ENCODE assay signal across 8 cellular contexts in the genomic region with DNA sequence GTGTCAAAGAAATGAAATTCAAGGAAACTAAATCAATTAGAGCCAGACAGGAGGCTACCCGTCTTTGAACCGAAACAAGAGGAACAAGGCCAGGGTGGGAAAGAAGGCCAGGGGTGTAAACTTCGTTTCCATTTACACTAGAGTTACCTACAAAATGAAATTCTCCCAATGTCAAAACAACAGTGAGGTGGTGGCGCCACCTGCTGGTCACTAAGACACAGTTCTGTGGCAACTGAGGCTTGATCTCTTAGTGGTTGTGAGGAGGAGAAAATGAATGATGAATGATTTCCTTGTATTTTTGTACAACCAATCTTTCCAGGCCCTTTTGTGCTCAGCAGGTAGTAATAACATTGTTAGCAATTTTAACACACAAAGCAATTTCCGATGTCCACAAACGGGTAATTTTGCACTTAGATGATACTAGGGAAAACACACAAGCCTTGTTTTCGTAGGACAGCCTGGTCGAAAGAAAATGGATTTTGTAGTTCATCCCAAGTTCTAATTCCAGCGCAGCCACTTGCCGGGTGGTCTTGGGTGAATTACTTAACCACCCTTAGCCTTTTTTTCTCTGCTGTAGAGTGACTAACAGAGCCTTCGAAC. TPM values are rescaled to one million over a fixed set of nuclear protein-coding genes. Genes with fewer than 3 reads are reported as not detected.
A peak's percentile ranks its signal among the peaks of the same experiment; 100 is the strongest.
DNase-seq lines count a peak whose midpoint lies in the region; FAIRE-seq and TF ChIP-seq lines count a peak whose summit lies in the region.

No MANE protein-coding gene starts in this region.

- H3K27ac Mint-ChIP-seq in osteocyte (ENCODE audit: unreplicated experiment), result no peak overlapping the region

- peak; percentile 52 for FAIRE-seq in frontal cortex (lab: Jason Lieb, UNC)

- DNase-seq in AML-193 (lab: John Stamatoyannopoulos, UW), result peak; percentile 27 to 42
- peak; percentile 52 for DNase-seq in GM19240 (ENCODE audit: insufficient read length, low spot score)
- DNase-seq in MG63, result peak; percentile 35
- DNase-seq in SHP77 treated with DMSO at 0.1 percent for 48 hours (lab: John Stamatoyannopoulos, UW), result peak; percentile 23
- DNase-seq in activated T-helper 9 cell treated with anti-CD3 and anti-CD28 coated beads, Interleukin-2, amount 50 U/mL, for 16 hours (ENCODE audit: low read depth), result peak; percentile 54
- DNase-seq in frontal cortex (ENCODE audit: low spot score in 2 of 2), result peak; percentile 51 to 64
- DNase-seq in osteocyte (ENCODE audit: extremely low spot score, unreplicated experiment), result no peak
- peak in 1 of 2 donors; percentile 42 for DNase-seq in tibial artery

- no peaks in the 10 kb centered on the region for H3K4me1 Mint-ChIP-seq in osteocyte (ENCODE audit: unreplicated experiment)

- no peaks in the 10 kb centered on the region for H3K9me3 ChIP-seq in MG63
- H3K9me3 ChIP-seq in tibial artery, result no peaks in the 10 kb centered on the region

- H3K36me3 ChIP-seq in MG63, result no peaks in the 10 kb centered on the region
- H3K36me3 ChIP-seq in tibial artery, result no peaks in the 10 kb centered on the region

- intact Hi-C loops in tibial artery (cut with DNase I; ENCODE audit: low total_unique reads), result loop anchor here (10.0 kb wide), 1 partner anchor 410 kb away; no protein-coding TSS in a partner anchor

- no peaks in the 10 kb centered on the region for H3K9me3 Mint-ChIP-seq in osteocyte (ENCODE audit: unreplicated experiment)

- no peak overlapping the region for H3K4me3 Mint-ChIP-seq in osteocyte (ENCODE audit: unreplicated experiment)

- TF ChIP-seq CTCF in osteocyte (IDR thresholded peaks at IDR 0.05) (peak; percentile 90), tibial artery (IDR thresholded peaks at IDR 0.05) (peak; percentile 66 to 80)

- H3K4me3 ChIP-seq in MG63 (no peak overlapping the region), tibial artery (no peak overlapping the region)

- no peaks in the 10 kb centered on the region for H3K27me3 Mint-ChIP-seq in osteocyte (ENCODE audit: unreplicated experiment)

- no peaks in the 10 kb centered on the region for H3K4me1 ChIP-seq in tibial artery

- H3K27ac ChIP-seq in tibial artery, result no peak overlapping the region

- H3K27me3 ChIP-seq in MG63 (no peaks in the 10 kb centered on the region), tibial artery (peaks cover 0 to 2% of the 10 kb centered on the region in 2 donors)

- H3K36me3 Mint-ChIP-seq in osteocyte (ENCODE audit: unreplicated experiment), result no peaks in the 10 kb centered on the region

RNA-seq across cellular contexts. Expression of gene SOD1, which starts 54.8 kb away (rescaled TPM):
- total RNA-seq in MG63 (2014; rRNA removed; shearing (Covaris generic); ENCODE audit: low replicate concordance), result 352 and 381 TPM in 2 replicates
- total RNA-seq in frontal cortex (103 TPM), osteocyte (195 and 205 TPM in 2 replicates)
